Comparison of ENCODE assay signal across 7 cellular contexts in the genomic region with DNA sequence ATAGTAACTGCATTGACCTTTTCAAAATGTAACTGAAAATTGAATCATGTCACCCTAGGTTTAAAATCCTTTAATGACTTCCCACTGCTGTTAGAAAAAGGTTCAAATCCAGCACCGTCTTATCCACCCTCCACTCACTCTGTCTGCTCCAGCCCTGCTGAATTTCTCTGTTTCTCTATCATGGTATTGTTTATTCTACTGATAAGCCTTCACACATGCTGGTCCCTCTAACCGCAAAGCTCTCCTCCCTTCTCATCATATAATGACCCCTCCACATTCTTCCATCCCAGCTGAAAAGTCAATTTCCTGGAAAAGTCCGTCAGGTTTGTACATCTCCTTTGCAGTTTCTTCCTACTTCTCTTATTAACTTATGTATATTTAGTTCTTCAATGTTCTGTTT.
"Had no signal": no experiment of that assay in that cellular context is flagged by ENCODE, and none has a peak within 500 bp of the region (broad histone marks: within the 10 kb centered on the region; RNA-seq: fewer than 3 reads in every experiment).

No MANE protein-coding gene starts in this region.

- H3K27ac ChIP-seq: HL-60 had no signal

- H3K4me3 ChIP-seq: GM23338 had no signal

- DNase-seq: H9, HCEC 1CT, HFFc6, IMR-90, KBM-7 had no signal
